13 cellular contexts compared by ENCODE assay signal in genomic region chr10:649798-650690, GRCh38. TPM values are rescaled to one million over a fixed set of nuclear protein-coding genes. Genes with fewer than 3 reads are reported as not detected.
DNase-seq lines count a peak whose midpoint lies in the region; ATAC-seq and TF ChIP-seq lines count a peak whose summit lies in the region.
"Had no signal": no experiment of that assay in that cellular context is flagged by ENCODE, and none has a peak within 500 bp of the region (broad histone marks: within the 10 kb centered on the region; RNA-seq: fewer than 3 reads in every experiment).

No MANE protein-coding gene starts in this region.

- in situ Hi-C loops in GM13977 (cut with MboI; ENCODE audit: low pct_unique_long_range_greater_than_20kb, low sequenced_read_pairs, unreplicated experiment), result no loop called here

- H3K4me3 ChIP-seq in BLaER1 (no peak overlapping the region), esophagus (ENCODE audit: low read depth in 1 of 2, low read length in 2 of 2) (peak overlapping the region in 1 of 2 donors; percentile 4), neuronal stem cell (ENCODE audit: low read length in 2 of 2) (no peak overlapping the region)
- no peak overlapping the region for H3K4me3 ChIP-seq in CD8-positive, alpha-beta T cell (ENCODE audit: low read depth, low read length)

- H3K4me3 Mint-ChIP-seq in CD8-positive, alpha-beta T cell, result no peak overlapping the region
- no peak overlapping the region for H3K4me3 Mint-ChIP-seq in activated CD4-positive, alpha-beta memory T cell treated with anti-CD3 and anti-CD28 coated beads, Interleukin-2, amount 10 ng/mL, durations not matched to agents 7 days and 5 days
- H3K4me3 Mint-ChIP-seq: activated T-helper 1 cell treated with anti-CD3 and anti-CD28 coated beads, Interleukin-12 subunit alpha, Interleukin-12 subunit beta, Interleukin-2, Interleukin-4 antibody, amounts not matched to agents 30 ng/mL and 10 ng/mL and 1 ng/mL, durations not matched to agents 14 hours and 24 hours and 36 hours; T-helper 1 cell treated with Interleukin-12 subunit alpha and Interleukin-12 subunit beta and Interleukin-4 antibody, amounts not matched to agents 30 μg/mL and 1 μg/mL, for 36 hours had no signal

- no peak overlapping the region for H2BK12ac ChIP-seq in neuronal stem cell (ENCODE audit: low read length)

- no peaks in the 10 kb centered on the region for H3K9me3 Mint-ChIP-seq in CD8-positive, alpha-beta T cell
- H3K9me3 Mint-ChIP-seq in activated CD4-positive, alpha-beta memory T cell treated with anti-CD3 and anti-CD28 coated beads, Interleukin-2, amount 10 ng/mL, durations not matched to agents 7 days and 5 days, result no peaks in the 10 kb centered on the region
- H3K9me3 Mint-ChIP-seq: activated T-helper 1 cell treated with anti-CD3 and anti-CD28 coated beads, Interleukin-12 subunit alpha, Interleukin-12 subunit beta, Interleukin-2, Interleukin-4 antibody, amounts not matched to agents 30 ng/mL and 10 ng/mL and 1 ng/mL, durations not matched to agents 14 hours and 24 hours and 36 hours; T-helper 1 cell treated with Interleukin-12 subunit alpha and Interleukin-12 subunit beta and Interleukin-4 antibody, amounts not matched to agents 30 μg/mL and 1 μg/mL, for 36 hours had no signal

- peaks cover 14% of the 10 kb centered on the region for H3K79me1 ChIP-seq in neuronal stem cell (ENCODE audit: low read depth, low read length)

- peak overlapping the region; percentile 58 for H2AK5ac ChIP-seq in neuronal stem cell (ENCODE audit: low read depth, low read length)

- H3K14ac ChIP-seq in neuronal stem cell (ENCODE audit: low read length), result no peak overlapping the region

- H3K27ac Mint-ChIP-seq in CD8-positive, alpha-beta T cell, result no peak overlapping the region
- no peak overlapping the region for H3K27ac Mint-ChIP-seq in activated CD4-positive, alpha-beta memory T cell treated with anti-CD3 and anti-CD28 coated beads, Interleukin-2, amount 10 ng/mL, durations not matched to agents 7 days and 5 days
- H3K27ac Mint-ChIP-seq: activated T-helper 1 cell treated with anti-CD3 and anti-CD28 coated beads, Interleukin-12 subunit alpha, Interleukin-12 subunit beta, Interleukin-2, Interleukin-4 antibody, amounts not matched to agents 30 ng/mL and 10 ng/mL and 1 ng/mL, durations not matched to agents 14 hours and 24 hours and 36 hours; T-helper 1 cell treated with Interleukin-12 subunit alpha and Interleukin-12 subunit beta and Interleukin-4 antibody, amounts not matched to agents 30 μg/mL and 1 μg/mL, for 36 hours had no signal

- H3K36me3 Mint-ChIP-seq in CD8-positive, alpha-beta T cell, result no peaks in the 10 kb centered on the region
- H3K36me3 Mint-ChIP-seq in activated CD4-positive, alpha-beta memory T cell treated with anti-CD3 and anti-CD28 coated beads, Interleukin-2, amount 10 ng/mL, durations not matched to agents 7 days and 5 days (ENCODE audit: low read depth), result no peaks in the 10 kb centered on the region

- H3K23ac ChIP-seq in neuronal stem cell (ENCODE audit: low read depth, low read length, poor library complexity), result no peak overlapping the region

- H3K4me1 ChIP-seq in BLaER1, result peaks cover 35% of the 10 kb centered on the region
- H3K4me1 ChIP-seq in esophagus (ENCODE audit: control insufficient read depth in 2 of 2, insufficient read depth in 2 of 2, low read length in 1 of 2), result peaks cover 0 to 7% of the 10 kb centered on the region in 2 donors
- peaks cover 3 to 4% of the 10 kb centered on the region in 2 donors for H3K4me1 ChIP-seq in neuronal stem cell (ENCODE audit: control insufficient read depth in 2 of 2, insufficient read depth in 1 of 2, low read depth in 1 of 2, low read length in 2 of 2)
- no peaks in the 10 kb centered on the region for H3K4me1 ChIP-seq in CD8-positive, alpha-beta T cell (ENCODE audit: insufficient read depth, low read length)

- POLR2A ChIA-PET in CD8-positive, alpha-beta T cell (lab: Charles Lee), result no interaction called here
- POLR2A ChIA-PET in activated CD4-positive, alpha-beta memory T cell treated with anti-CD3 and anti-CD28 coated beads, Interleukin-2, amount 10 ng/mL, durations not matched to agents 7 days and 5 days (lab: Charles Lee), result no interaction called here

- H2BK5ac ChIP-seq in neuronal stem cell (ENCODE audit: low read length), result no peak overlapping the region

- DNase-seq in NCI-H345 treated with DMSO at 0.1 percent for 48 hours (lab: John Stamatoyannopoulos, UW; ENCODE audit: unreplicated experiment) (peak; percentile 51), neuronal stem cell (ENCODE audit: low spot score) (no peak), GM13977 (ENCODE audit: low spot score) (no peak), SW 1271 (lab: John Stamatoyannopoulos, UW) (no peak)
- DNase-seq in CD8-positive, alpha-beta T cell, result no peak
- DNase-seq in activated CD4-positive, alpha-beta memory T cell treated with anti-CD3 and anti-CD28 coated beads, Interleukin-2, amount 10 ng/mL, durations not matched to agents 7 days and 5 days, result no peak
- DNase-seq: MM.1S had no signal

- H4K91ac ChIP-seq in neuronal stem cell (ENCODE audit: low read depth, low read length, poor library complexity), result no peak overlapping the region

- intact Hi-C loops in CD8-positive, alpha-beta T cell (cut with DNase I, micrococcal nuclease), result no loop called here

- H4K8ac ChIP-seq in neuronal stem cell (ENCODE audit: low read depth, low read length), result no peak overlapping the region

- H2BK120ac ChIP-seq in neuronal stem cell (ENCODE audit: low read depth, low read length), result no peak overlapping the region

- CTCF ChIA-PET in CD8-positive, alpha-beta T cell (lab: Charles Lee), result no interaction called here
- CTCF ChIA-PET in activated CD4-positive, alpha-beta memory T cell treated with anti-CD3 and anti-CD28 coated beads, Interleukin-2, amount 10 ng/mL, durations not matched to agents 7 days and 5 days (lab: Charles Lee), result no interaction called here

- no peak overlapping the region for H3K27ac ChIP-seq in BLaER1
- H3K27ac ChIP-seq in esophagus (ENCODE audit: low read depth in 2 of 2, low read length in 1 of 2), result peak overlapping the region; percentile 47 to 60
- no peak overlapping the region for H3K27ac ChIP-seq in neuronal stem cell (replicated peaks; ENCODE audit: low read length)
- H3K27ac ChIP-seq in CD8-positive, alpha-beta T cell (ENCODE audit: low read depth, low read length), result no peak overlapping the region
- H3K27ac ChIP-seq: C4-2B, parathyroid adenoma had no signal

- peaks cover 96% of the 10 kb centered on the region for H4K20me1 ChIP-seq in BLaER1

- peak overlapping the region; percentile 74 for H3K18ac ChIP-seq in neuronal stem cell (ENCODE audit: low read length)

- H3K27me3 ChIP-seq in BLaER1, result no peaks in the 10 kb centered on the region
- no peaks in the 10 kb centered on the region for H3K27me3 ChIP-seq in esophagus (ENCODE audit: control insufficient read depth in 1 of 2, insufficient read depth in 2 of 2, low read length in 2 of 2)
- no peaks in the 10 kb centered on the region for H3K27me3 ChIP-seq in neuronal stem cell (ENCODE audit: control insufficient read depth in 3 of 3, insufficient read depth in 3 of 3, low read depth in 1 of 3, low read length in 3 of 3)
- H3K27me3 ChIP-seq in CD8-positive, alpha-beta T cell (ENCODE audit: insufficient read depth, low read length), result no peaks in the 10 kb centered on the region

- H3K4me2 ChIP-seq in BLaER1, result peak overlapping the region; percentile 48
- H3K4me2 ChIP-seq in neuronal stem cell (ENCODE audit: insufficient read depth, low read length, poor library complexity, severe bottlenecking), result no peak overlapping the region

- H3K4me1 Mint-ChIP-seq in CD8-positive, alpha-beta T cell (ENCODE audit: low read depth), result no peaks in the 10 kb centered on the region
- H3K4me1 Mint-ChIP-seq in activated CD4-positive, alpha-beta memory T cell treated with anti-CD3 and anti-CD28 coated beads, Interleukin-2, amount 10 ng/mL, durations not matched to agents 7 days and 5 days, result no peaks in the 10 kb centered on the region

- H3K9ac ChIP-seq in BLaER1 (no peak overlapping the region), neuronal stem cell (ENCODE audit: low read depth, low read length, poor library complexity) (no peak overlapping the region)
- H3K9ac ChIP-seq: parathyroid adenoma had no signal

- H3K9me3 ChIP-seq in BLaER1 (peaks cover 6% of the 10 kb centered on the region), esophagus (ENCODE audit: control insufficient read depth in 2 of 2, insufficient read depth in 1 of 2, low read depth in 1 of 2, low read length in 1 of 2) (peaks cover 0 to 4% of the 10 kb centered on the region in 2 donors), neuronal stem cell (replicated peaks in 1 of 2; ENCODE audit: control insufficient read depth in 2 of 2, insufficient read depth in 1 of 2, low read depth in 1 of 2, low read length in 2 of 2) (peaks cover 4 to 7% of the 10 kb centered on the region in 2 donors)
- no peaks in the 10 kb centered on the region for H3K9me3 ChIP-seq in CD8-positive, alpha-beta T cell (ENCODE audit: low read length)

- peaks cover 3% of the 10 kb centered on the region for H3K27me3 Mint-ChIP-seq in CD8-positive, alpha-beta T cell (ENCODE audit: low read depth)
- H3K27me3 Mint-ChIP-seq in activated CD4-positive, alpha-beta memory T cell treated with anti-CD3 and anti-CD28 coated beads, Interleukin-2, amount 10 ng/mL, durations not matched to agents 7 days and 5 days, result no peaks in the 10 kb centered on the region

- no peak for TF ChIP-seq CTCF in CD8-positive, alpha-beta T cell (IDR thresholded peaks at IDR 0.05)
- no peak for TF ChIP-seq CTCF in GM13977 (IDR thresholded peaks at IDR 0.05; ENCODE audit: extremely low read depth, insufficient read depth, missing control alignments)

- WGBS in esophagus, 2 donors, result 45 to 70% methylated on average over 31 to 33 of the region's 33 CpGs
- WGBS in neuronal stem cell (ENCODE audit: extremely low coverage in 2 of 2, insufficient read length in 2 of 2, insufficient replicate concordance in 1 of 2), 2 donors, result no CpG with 5 or more reads among the region's 33 CpGs

- no peak overlapping the region for H2AFZ ChIP-seq in neuronal stem cell (ENCODE audit: low read length)
- H2AFZ ChIP-seq: parathyroid adenoma had no signal

- no peak for ATAC-seq in CD8-positive, alpha-beta T cell

- no peak overlapping the region for H3K4ac ChIP-seq in neuronal stem cell (ENCODE audit: low read length)

- H3K36me3 ChIP-seq in BLaER1, result peaks cover 9% of the 10 kb centered on the region
- H3K36me3 ChIP-seq in esophagus (ENCODE audit: control insufficient read depth in 2 of 2, insufficient read depth in 2 of 2, low read length in 1 of 2), result no peaks in the 10 kb centered on the region
- no peaks in the 10 kb centered on the region for H3K36me3 ChIP-seq in neuronal stem cell (replicated peaks in 1 of 2; ENCODE audit: control insufficient read depth in 2 of 2, insufficient read depth in 2 of 2, low read length in 2 of 2)
- H3K36me3 ChIP-seq in CD8-positive, alpha-beta T cell (ENCODE audit: insufficient read depth, low read length), result no peaks in the 10 kb centered on the region

- H2BK15ac ChIP-seq in neuronal stem cell (ENCODE audit: low read length), result no peak overlapping the region

RNA-seq across cellular contexts. Expression of gene DIP2C, which starts 39.4 kb away (rescaled TPM):
- polyA plus RNA-seq in esophagus, result 1 to 10 TPM; 2.2 to 2.7 TPM
- 8.1 TPM for polyA plus RNA-seq in neuronal stem cell (2013, experiment 1 of 2)
- polyA plus RNA-seq in neuronal stem cell (2013, experiment 2 of 2), result 8.4 TPM
- 1 to 10 TPM; 1.9 to 2.0 TPM for total RNA-seq in CD8-positive, alpha-beta T cell
- under 1 TPM; 0.70 to 0.76 TPM for total RNA-seq in activated CD4-positive, alpha-beta memory T cell treated with anti-CD3 and anti-CD28 coated beads, Interleukin-2, amount 10 ng/mL, durations not matched to agents 7 days and 5 days

Comparison
In these comparisons a context has a peak if more than half of its experiments do, and no peak if none do; other contexts are left out.
1. H3K27ac ChIP-seq: peak in esophagus (2 of 2); none in BLaER1 (single experiment), neuronal stem cell (single experiment) and CD8-positive, alpha-beta T cell (single experiment).